ENCODE assay signal across 22 cellular contexts in the genomic region with DNA sequence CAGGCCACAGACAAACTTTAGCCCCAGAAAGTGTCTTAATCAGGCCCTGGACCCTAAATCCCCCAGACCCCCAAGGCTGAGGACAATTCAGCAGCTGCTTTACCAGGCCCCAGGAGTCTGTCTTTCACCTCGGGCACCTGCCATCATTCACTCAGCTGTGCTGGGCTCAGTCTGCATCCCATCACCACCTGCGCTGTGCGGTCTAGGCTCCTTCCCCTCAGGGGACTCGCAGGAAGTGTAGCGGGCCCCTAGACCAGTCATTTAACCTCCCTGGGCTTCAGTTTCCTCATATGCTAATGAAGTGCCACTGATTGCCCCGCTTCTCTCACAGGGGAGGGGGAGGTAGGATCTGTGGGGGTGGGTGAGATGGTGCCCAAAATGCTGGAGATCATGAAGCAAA.
DNase-seq lines count a peak whose midpoint lies in the region; ATAC-seq, FAIRE-seq and TF ChIP-seq lines count a peak whose summit lies in the region.
"Had no signal": no experiment of that assay in that cellular context is flagged by ENCODE, and none has a peak within 500 bp of the region (broad histone marks: within the 10 kb centered on the region; RNA-seq: fewer than 3 reads in every experiment).

No MANE protein-coding gene starts in this region.

- H3K4me1 ChIP-seq in K562 (replicated peaks in 1 of 2; ENCODE audit: control insufficient read depth in 2 of 2, insufficient read depth in 2 of 2, low read length in 2 of 2): no peaks in the 10 kb centered on the region
- H3K4me1 ChIP-seq: breast epithelium, right atrium auricular region, suprapubic skin had no signal

- H3K27me3 Mint-ChIP-seq in activated T-cell treated with anti-CD3 and anti-CD28 coated beads, Interleukin-2, amount 50 U/mL, for 24 hours: no peaks in the 10 kb centered on the region

- H3K9ac ChIP-seq in K562 (ENCODE audit: insufficient read depth in 1 of 2, low read depth in 2 of 2, low read length in 2 of 2): 0 out of 4 replicates have a peak overlapping the region, but pooled peaks of 1 of the 2 experiments have one; percentile 12

- in situ Hi-C loops in K562 (cut with MboI): no loop called here

- 7% methylated on average over 6 of the region's 6 CpGs for WGBS in K562 (ENCODE audit: insufficient coverage, low coverage, missing lambda C conversion rate)

- no peaks in the 10 kb centered on the region for H3K36me3 ChIP-seq in K562 (ENCODE audit: control insufficient read depth, insufficient read depth, low read length)
- H3K36me3 ChIP-seq: breast epithelium, gastrocnemius medialis, right atrium auricular region, suprapubic skin had no signal

- peaks cover 26% of the 10 kb centered on the region for H3K4me1 Mint-ChIP-seq in activated T-cell treated with anti-CD3 and anti-CD28 coated beads, Interleukin-2, amount 50 U/mL, for 24 hours (ENCODE audit: low read depth)

- no peaks in the 10 kb centered on the region for H4K20me1 ChIP-seq in K562 (replicated peaks; ENCODE audit: control insufficient read depth, insufficient read depth, low read length)

- H3K79me2 ChIP-seq in K562 (ENCODE audit: control insufficient read depth, insufficient read depth, low read length): no peaks in the 10 kb centered on the region

- no peak overlapping the region for H3K4me2 ChIP-seq in K562 (ENCODE audit: insufficient read depth, low read length)

- H3K27ac Mint-ChIP-seq in activated T-cell treated with anti-CD3 and anti-CD28 coated beads, Interleukin-2, amount 50 U/mL, for 24 hours: no peak overlapping the region
- H3K27ac Mint-ChIP-seq: endodermal cell; HFFc6; natural killer cell treated with Interleukin-12 subunit alpha and Interleukin-12 subunit beta and Interleukin-15 and Interleukin-18, amount 100 ng/mL, for 72 hours; T-helper 1 cell treated with Interleukin-12 subunit alpha and Interleukin-12 subunit beta and Interleukin-4 antibody, amounts not matched to agents 30 μg/mL and 1 μg/mL, for 36 hours had no signal

- no peaks in the 10 kb centered on the region for H3K9me3 ChIP-seq in K562 (replicated peaks; ENCODE audit: control insufficient read depth, insufficient read depth, low read depth, low read length)
- H3K9me3 ChIP-seq: breast epithelium, gastrocnemius medialis, right atrium auricular region, suprapubic skin had no signal

- peaks cover 32 to 75% of the 10 kb centered on the region in 2 experiments; a peak in 4 of 5 replicates for H3K27me3 ChIP-seq in K562 (ENCODE audit: control insufficient read depth in 2 of 2, insufficient read depth in 2 of 2, low read length in 2 of 2)
- H3K27me3 ChIP-seq: breast epithelium, gastrocnemius medialis, right atrium auricular region, suprapubic skin had no signal

- CTCF ChIA-PET in K562 (lab: Yijun Ruan, JAX; ENCODE audit: low intra/inter-chr PET ratio): no interaction called here

- H2AFZ ChIP-seq in K562 (ENCODE audit: low read depth, low read length): no peak overlapping the region

- H3K4me3 ChIP-seq in K562: no peak overlapping the region
- H3K4me3 ChIP-seq: breast epithelium, gastrocnemius medialis, right atrium auricular region, suprapubic skin had no signal

- no peak overlapping the region for H3K27ac ChIP-seq in K562 (ENCODE audit: extremely low read depth, low read depth, low read length)
- H3K27ac ChIP-seq: breast epithelium, gastrocnemius medialis, right atrium auricular region, suprapubic skin had no signal

- TF ChIP-seq POLR2A in K562 (conservative IDR thresholded peaks at IDR 0.05): no peak

- H3K9me3 Mint-ChIP-seq in activated T-cell treated with anti-CD3 and anti-CD28 coated beads, Interleukin-2, amount 50 U/mL, for 24 hours: no peaks in the 10 kb centered on the region
- H3K9me3 Mint-ChIP-seq: HFFc6; natural killer cell treated with Interleukin-12 subunit alpha and Interleukin-12 subunit beta and Interleukin-15 and Interleukin-18, amount 100 ng/mL, for 72 hours; T-helper 1 cell treated with Interleukin-12 subunit alpha and Interleukin-12 subunit beta and Interleukin-4 antibody, amounts not matched to agents 30 μg/mL and 1 μg/mL, for 36 hours had no signal

- TF ChIP-seq CTCF in K562 (IDR thresholded peaks at IDR 0.05 in 2 of 3, conservative IDR thresholded peaks at IDR 0.05 in 1 of 3; ENCODE audit: insufficient read depth in 2 of 3, low read depth in 1 of 3, low read length in 3 of 3): no peak

- TF ChIP-seq EP300 in K562 (IDR thresholded peaks at IDR 0.05; ENCODE audit: low read length): no peak

- ATAC-seq in GM21619 (IDR thresholded peaks at IDR 0.05; ENCODE audit: unreplicated experiment) (peak; percentile 86), HG03469 (IDR thresholded peaks at IDR 0.05; ENCODE audit: unreplicated experiment) (peak; percentile 70), K562 (peak; percentile 19; the same call in 1 of the 3 replicates), HG02798 (IDR thresholded peaks at IDR 0.05; ENCODE audit: poor library complexity, unreplicated experiment) (no peak)
- ATAC-seq: gastrocnemius medialis had no signal

- intact Hi-C loops in K562 (cut with micrococcal nuclease): no loop called here

- H3K36me3 Mint-ChIP-seq in activated T-cell treated with anti-CD3 and anti-CD28 coated beads, Interleukin-2, amount 50 U/mL, for 24 hours (ENCODE audit: low read depth): no peaks in the 10 kb centered on the region
- H3K36me3 Mint-ChIP-seq: CD14-positive monocyte; natural killer cell treated with Interleukin-12 subunit alpha and Interleukin-12 subunit beta and Interleukin-15 and Interleukin-18, amount 100 ng/mL, for 72 hours had no signal

- no peak for TF ChIP-seq RAD21 in K562 (CRISPR knock-in tag; conservative IDR thresholded peaks at IDR 0.05 in 1 of 2, IDR thresholded peaks at IDR 0.05 in 1 of 2)

- H3K9me1 ChIP-seq in K562 (ENCODE audit: control insufficient read depth, insufficient read depth, low read length): no peaks in the 10 kb centered on the region

- no peak for DNase-seq in GM18507 (ENCODE audit: extremely low spot score, insufficient read length, low read depth)
- no peak for DNase-seq in K562 (ENCODE audit: extremely low read depth in 1 of 4, low spot score in 3 of 4)
- DNase-seq in urothelium cell line (ENCODE audit: low spot score): no peak
- DNase-seq in LoVo (ENCODE audit: low spot score): no peak
- no peak for DNase-seq in activated T-cell treated with anti-CD3 and anti-CD28 coated beads, Interleukin-2, amount 50 U/mL, for 24 hours
- DNase-seq: activated CD4-positive, alpha-beta T cell treated with anti-CD3 and anti-CD28 coated beads, Interleukin-2, amount 50 U/mL, for 1 hour; activated effector memory CD4-positive, alpha-beta T cell treated with Interleukin-2 at 50 U/mL for 16 hours; endodermal cell; gastrocnemius medialis; HFFc6; NCI-H1417 treated with DMSO at 0.1 percent for 48 hours had no signal

- peak; percentile 46 for FAIRE-seq in GM18507 (lab: Jason Lieb, UNC)
- FAIRE-seq in K562 (lab: Jason Lieb, UNC): no peak
- no peak for FAIRE-seq in urothelium cell line (lab: Jason Lieb, UNC)
- FAIRE-seq: G401.6, RCC 7860 had no signal

- BruUV-seq in K562 (replicated peaks; lab: Mats Ljungman, UMichigan): no TSS peak

- POLR2A ChIA-PET in K562 (lab: Yijun Ruan, JAX): no interaction called here

- H3K4me3 Mint-ChIP-seq in activated T-cell treated with anti-CD3 and anti-CD28 coated beads, Interleukin-2, amount 50 U/mL, for 24 hours: no peak overlapping the region
- H3K4me3 Mint-ChIP-seq: CD14-positive monocyte; endodermal cell; HFFc6; natural killer cell treated with Interleukin-12 subunit alpha and Interleukin-12 subunit beta and Interleukin-15 and Interleukin-18, amount 100 ng/mL, for 72 hours; T-helper 1 cell treated with Interleukin-12 subunit alpha and Interleukin-12 subunit beta and Interleukin-4 antibody, amounts not matched to agents 30 μg/mL and 1 μg/mL, for 36 hours had no signal

TF ChIP-seq in K562, 482 proteins besides CTCF, POLR2A, EP300 and RAD21 (continues in another document):
- TF ChIP-seq TCF7L2 (IDR thresholded peaks at IDR 0.05; ENCODE audit: low read depth, low read length) (no peak), ARNT (IDR thresholded peaks at IDR 0.05) (no peak), LARP7 (IDR thresholded peaks at IDR 0.05) (no peak), ZBTB8A (IDR thresholded peaks at IDR 0.05; ENCODE audit: partially characterized antibody) (no peak), HNRNPH1 (optimal IDR thresholded peaks at IDR 0.05; ENCODE audit: low read depth, low read length) (no peak)
- TF ChIP-seq, protein P1, sequence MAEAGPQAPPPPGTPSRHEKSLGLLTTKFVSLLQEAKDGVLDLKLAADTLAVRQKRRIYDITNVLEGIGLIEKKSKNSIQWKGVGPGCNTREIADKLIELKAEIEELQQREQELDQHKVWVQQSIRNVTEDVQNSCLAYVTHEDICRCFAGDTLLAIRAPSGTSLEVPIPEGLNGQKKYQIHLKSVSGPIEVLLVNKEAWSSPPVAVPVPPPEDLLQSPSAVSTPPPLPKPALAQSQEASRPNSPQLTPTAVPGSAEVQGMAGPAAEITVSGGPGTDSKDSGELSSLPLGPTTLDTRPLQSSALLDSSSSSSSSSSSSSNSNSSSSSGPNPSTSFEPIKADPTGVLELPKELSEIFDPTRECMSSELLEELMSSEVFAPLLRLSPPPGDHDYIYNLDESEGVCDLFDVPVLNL (CRISPR knock-in tag; IDR thresholded peaks at IDR 0.05; ENCODE audit: low read depth): no peak
- TF ChIP-seq, protein P2, sequence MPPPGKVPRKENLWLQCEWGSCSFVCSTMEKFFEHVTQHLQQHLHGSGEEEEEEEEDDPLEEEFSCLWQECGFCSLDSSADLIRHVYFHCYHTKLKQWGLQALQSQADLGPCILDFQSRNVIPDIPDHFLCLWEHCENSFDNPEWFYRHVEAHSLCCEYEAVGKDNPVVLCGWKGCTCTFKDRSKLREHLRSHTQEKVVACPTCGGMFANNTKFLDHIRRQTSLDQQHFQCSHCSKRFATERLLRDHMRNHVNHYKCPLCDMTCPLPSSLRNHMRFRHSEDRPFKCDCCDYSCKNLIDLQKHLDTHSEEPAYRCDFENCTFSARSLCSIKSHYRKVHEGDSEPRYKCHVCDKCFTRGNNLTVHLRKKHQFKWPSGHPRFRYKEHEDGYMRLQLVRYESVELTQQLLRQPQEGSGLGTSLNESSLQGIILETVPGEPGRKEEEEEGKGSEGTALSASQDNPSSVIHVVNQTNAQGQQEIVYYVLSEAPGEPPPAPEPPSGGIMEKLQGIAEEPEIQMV (tag; conservative IDR thresholded peaks at IDR 0.05; ENCODE audit: low read depth): no peak
